18 cellular contexts compared by ENCODE assay signal in genomic region chr10:5480162-5480931, GRCh38. TPM values are rescaled to one million over a fixed set of nuclear protein-coding genes. Genes with fewer than 3 reads are reported as not detected.
A peak's percentile ranks its signal among the peaks of the same experiment; 100 is the strongest.
DNase-seq lines count a peak whose midpoint lies in the region; ATAC-seq and TF ChIP-seq lines count a peak whose summit lies in the region.
"Had no signal": no experiment of that assay in that cellular context is flagged by ENCODE, and none has a peak within 500 bp of the region (broad histone marks: within the 10 kb centered on the region; RNA-seq: fewer than 3 reads in every experiment).

No MANE protein-coding gene starts in this region.

- ATAC-seq in stimulated activated naive CD8-positive, alpha-beta T cell treated with anti-CD3 and anti-CD28 coated beads, Interleukin-15, amount 100 ng/mL, for 72 hours = peak; percentile 44
- ATAC-seq in stimulated activated naive CD8-positive, alpha-beta T cell treated with anti-CD3 and anti-CD28 coated beads, Interleukin-15, Interleukin-2, amounts not matched to agents 100 U/mL and 50 U/mL, for 24 hours = no peak
- no peak for ATAC-seq in HG02798 (IDR thresholded peaks at IDR 0.05; ENCODE audit: poor library complexity, unreplicated experiment)

- no CpG with 5 or more reads among the region's 19 CpGs for WGBS in trophoblast cell (ENCODE audit: extremely low coverage, insufficient coverage, insufficient read length)

- H3K23ac ChIP-seq in trophoblast cell (ENCODE audit: low read length) = no peak overlapping the region

- no peaks in the 10 kb centered on the region for H3K27me3 Mint-ChIP-seq in stimulated activated naive CD8-positive, alpha-beta T cell treated with anti-CD3 and anti-CD28 coated beads, Interleukin-15, amount 100 ng/mL, for 72 hours
- H3K27me3 Mint-ChIP-seq in endothelial cell (ENCODE audit: unreplicated experiment) = peaks cover 2% of the 10 kb centered on the region

- H3K27me3 ChIP-seq in trophoblast cell (ENCODE audit: insufficient read depth, low read length) = no peaks in the 10 kb centered on the region
- H3K27me3 ChIP-seq: MG63 had no signal

- DNase-seq in stimulated activated naive CD8-positive, alpha-beta T cell treated with anti-CD3 and anti-CD28 coated beads, Interleukin-15, amount 100 ng/mL, for 72 hours = no peak
- no peak for DNase-seq in stimulated activated naive CD8-positive, alpha-beta T cell treated with anti-CD3 and anti-CD28 coated beads, Interleukin-15, Interleukin-2, amounts not matched to agents 100 U/mL and 50 U/mL, for 24 hours
- DNase-seq in endothelial cell (ENCODE audit: low spot score) = no peak
- DNase-seq in trophoblast cell = no peak
- DNase-seq in DMS53 (lab: John Stamatoyannopoulos, UW) = no peak
- DNase-seq in midbrain (lab: John Stamatoyannopoulos, UW) = no peak
- DNase-seq: COR-L47, DMS153, EL, Karpas-422, MG63, NCI-H1092, NCI-H146, NCI-H2081, NCI-H510A treated with DMSO at 0.1 percent for 48 hours, PC-9 had no signal

- H3K79me1 ChIP-seq in trophoblast cell (ENCODE audit: low read length) = peaks cover 26% of the 10 kb centered on the region

- peak overlapping the region; percentile 15 for H4K8ac ChIP-seq in trophoblast cell (ENCODE audit: low read depth, low read length)

- H2AFZ ChIP-seq in trophoblast cell (ENCODE audit: insufficient read depth, low read length, poor library complexity) = no peak overlapping the region
- H2AFZ ChIP-seq: PC-9 had no signal

- H3K18ac ChIP-seq in trophoblast cell (ENCODE audit: low read length) = peak overlapping the region; percentile 16

- H3K14ac ChIP-seq in trophoblast cell (ENCODE audit: low read length) = no peak overlapping the region

- H3K36me3 ChIP-seq in trophoblast cell (ENCODE audit: control insufficient read depth in 1 of 2, insufficient read depth in 2 of 2, low read length in 2 of 2) = no peaks in the 10 kb centered on the region
- H3K36me3 ChIP-seq: MG63 had no signal

- H2BK5ac ChIP-seq in trophoblast cell (ENCODE audit: low read depth, low read length, poor library complexity) = no peak overlapping the region

- no peak overlapping the region for H3K9ac ChIP-seq in trophoblast cell (ENCODE audit: low read length)

- H3K27ac Mint-ChIP-seq in stimulated activated naive CD8-positive, alpha-beta T cell treated with anti-CD3 and anti-CD28 coated beads, Interleukin-15, amount 100 ng/mL, for 72 hours = peak overlapping the region in 1 of 2 donors; percentile 76
- peak overlapping the region; percentile 18 for H3K27ac Mint-ChIP-seq in endothelial cell (ENCODE audit: unreplicated experiment)

- no peak overlapping the region for H3K4ac ChIP-seq in trophoblast cell (ENCODE audit: low read depth, low read length)

- H3K4me3 Mint-ChIP-seq in stimulated activated naive CD8-positive, alpha-beta T cell treated with anti-CD3 and anti-CD28 coated beads, Interleukin-15, amount 100 ng/mL, for 72 hours = no peak overlapping the region
- no peak overlapping the region for H3K4me3 Mint-ChIP-seq in endothelial cell (ENCODE audit: unreplicated experiment)

- H3K27ac ChIP-seq in trophoblast cell (ENCODE audit: low read depth, low read length) = no peak overlapping the region
- H3K27ac ChIP-seq: C4-2B, PC-9 had no signal

- H2BK12ac ChIP-seq in trophoblast cell (ENCODE audit: low read length) = peak overlapping the region; percentile 37

- H4K12ac ChIP-seq in trophoblast cell (ENCODE audit: low read depth, low read length) = no peak overlapping the region

- H3K4me3 ChIP-seq in trophoblast cell (ENCODE audit: low read depth, low read length) = no peak overlapping the region
- H3K4me3 ChIP-seq: MG63, PC-9 had no signal

- H3K36me3 Mint-ChIP-seq in endothelial cell (ENCODE audit: low read depth, unreplicated experiment) = peaks cover 7% of the 10 kb centered on the region

- H4K91ac ChIP-seq in trophoblast cell (ENCODE audit: low read depth, low read length) = peak overlapping the region; percentile 40

- H3K4me1 Mint-ChIP-seq in stimulated activated naive CD8-positive, alpha-beta T cell treated with anti-CD3 and anti-CD28 coated beads, Interleukin-15, amount 100 ng/mL, for 72 hours = peaks cover 11% of the 10 kb centered on the region
- peaks cover 28% of the 10 kb centered on the region for H3K4me1 Mint-ChIP-seq in endothelial cell (ENCODE audit: unreplicated experiment)

- H2AK5ac ChIP-seq in trophoblast cell (ENCODE audit: low read length) = peak overlapping the region; percentile 43

- no peak for TF ChIP-seq CTCF in endothelial cell (IDR thresholded peaks at IDR 0.05; ENCODE audit: unreplicated experiment)

- H3K9me3 ChIP-seq in trophoblast cell (ENCODE audit: insufficient read depth, low read depth, low read length) = no peaks in the 10 kb centered on the region

- no peak overlapping the region for H3K4me2 ChIP-seq in trophoblast cell (ENCODE audit: low read length)
- H3K4me2 ChIP-seq: PC-9 had no signal

- H3K9me3 Mint-ChIP-seq in stimulated activated naive CD8-positive, alpha-beta T cell treated with anti-CD3 and anti-CD28 coated beads, Interleukin-15, amount 100 ng/mL, for 72 hours = no peaks in the 10 kb centered on the region
- no peaks in the 10 kb centered on the region for H3K9me3 Mint-ChIP-seq in endothelial cell (ENCODE audit: unreplicated experiment)

- H3K79me2 ChIP-seq in trophoblast cell (ENCODE audit: control insufficient read depth, insufficient read depth, low read length, poor library complexity) = no peaks in the 10 kb centered on the region

- H2BK120ac ChIP-seq in trophoblast cell (ENCODE audit: insufficient read depth, low read length, poor library complexity) = peak overlapping the region; percentile 15

- peaks cover 6 to 10% of the 10 kb centered on the region in 2 experiments for H3K4me1 ChIP-seq in trophoblast cell (ENCODE audit: control insufficient read depth in 1 of 2, insufficient read depth in 2 of 2, low read length in 2 of 2)

RNA-seq across cellular contexts. Expression of gene CALML5, which starts 19.0 kb away (rescaled TPM):
- not detected for total RNA-seq in endothelial cell (ENCODE audit: unreplicated experiment)
- polyA plus RNA-seq in trophoblast cell (2013) = 0.07 and 0.14 TPM in 2 replicates

RNA-seq across cellular contexts. Expression of gene CALML3, which starts 44.4 kb away (rescaled TPM):
- not detected for total RNA-seq in endothelial cell (ENCODE audit: unreplicated experiment)
- polyA plus RNA-seq in trophoblast cell (2013) = not detected in 2 replicates
- total RNA-seq: PC-9 had no signal
